1 cellular context compared by ENCODE assay signal in genomic region chr6:68726992-68727391, GRCh38.
TF ChIP-seq lines count a peak whose summit lies in the region.

No MANE protein-coding gene starts in this region.

TF ChIP-seq in HepG2, 621 proteins besides CTCF, POLR2A, EP300 and RAD21 (continued from another document):
- TF ChIP-seq, protein P1, sequence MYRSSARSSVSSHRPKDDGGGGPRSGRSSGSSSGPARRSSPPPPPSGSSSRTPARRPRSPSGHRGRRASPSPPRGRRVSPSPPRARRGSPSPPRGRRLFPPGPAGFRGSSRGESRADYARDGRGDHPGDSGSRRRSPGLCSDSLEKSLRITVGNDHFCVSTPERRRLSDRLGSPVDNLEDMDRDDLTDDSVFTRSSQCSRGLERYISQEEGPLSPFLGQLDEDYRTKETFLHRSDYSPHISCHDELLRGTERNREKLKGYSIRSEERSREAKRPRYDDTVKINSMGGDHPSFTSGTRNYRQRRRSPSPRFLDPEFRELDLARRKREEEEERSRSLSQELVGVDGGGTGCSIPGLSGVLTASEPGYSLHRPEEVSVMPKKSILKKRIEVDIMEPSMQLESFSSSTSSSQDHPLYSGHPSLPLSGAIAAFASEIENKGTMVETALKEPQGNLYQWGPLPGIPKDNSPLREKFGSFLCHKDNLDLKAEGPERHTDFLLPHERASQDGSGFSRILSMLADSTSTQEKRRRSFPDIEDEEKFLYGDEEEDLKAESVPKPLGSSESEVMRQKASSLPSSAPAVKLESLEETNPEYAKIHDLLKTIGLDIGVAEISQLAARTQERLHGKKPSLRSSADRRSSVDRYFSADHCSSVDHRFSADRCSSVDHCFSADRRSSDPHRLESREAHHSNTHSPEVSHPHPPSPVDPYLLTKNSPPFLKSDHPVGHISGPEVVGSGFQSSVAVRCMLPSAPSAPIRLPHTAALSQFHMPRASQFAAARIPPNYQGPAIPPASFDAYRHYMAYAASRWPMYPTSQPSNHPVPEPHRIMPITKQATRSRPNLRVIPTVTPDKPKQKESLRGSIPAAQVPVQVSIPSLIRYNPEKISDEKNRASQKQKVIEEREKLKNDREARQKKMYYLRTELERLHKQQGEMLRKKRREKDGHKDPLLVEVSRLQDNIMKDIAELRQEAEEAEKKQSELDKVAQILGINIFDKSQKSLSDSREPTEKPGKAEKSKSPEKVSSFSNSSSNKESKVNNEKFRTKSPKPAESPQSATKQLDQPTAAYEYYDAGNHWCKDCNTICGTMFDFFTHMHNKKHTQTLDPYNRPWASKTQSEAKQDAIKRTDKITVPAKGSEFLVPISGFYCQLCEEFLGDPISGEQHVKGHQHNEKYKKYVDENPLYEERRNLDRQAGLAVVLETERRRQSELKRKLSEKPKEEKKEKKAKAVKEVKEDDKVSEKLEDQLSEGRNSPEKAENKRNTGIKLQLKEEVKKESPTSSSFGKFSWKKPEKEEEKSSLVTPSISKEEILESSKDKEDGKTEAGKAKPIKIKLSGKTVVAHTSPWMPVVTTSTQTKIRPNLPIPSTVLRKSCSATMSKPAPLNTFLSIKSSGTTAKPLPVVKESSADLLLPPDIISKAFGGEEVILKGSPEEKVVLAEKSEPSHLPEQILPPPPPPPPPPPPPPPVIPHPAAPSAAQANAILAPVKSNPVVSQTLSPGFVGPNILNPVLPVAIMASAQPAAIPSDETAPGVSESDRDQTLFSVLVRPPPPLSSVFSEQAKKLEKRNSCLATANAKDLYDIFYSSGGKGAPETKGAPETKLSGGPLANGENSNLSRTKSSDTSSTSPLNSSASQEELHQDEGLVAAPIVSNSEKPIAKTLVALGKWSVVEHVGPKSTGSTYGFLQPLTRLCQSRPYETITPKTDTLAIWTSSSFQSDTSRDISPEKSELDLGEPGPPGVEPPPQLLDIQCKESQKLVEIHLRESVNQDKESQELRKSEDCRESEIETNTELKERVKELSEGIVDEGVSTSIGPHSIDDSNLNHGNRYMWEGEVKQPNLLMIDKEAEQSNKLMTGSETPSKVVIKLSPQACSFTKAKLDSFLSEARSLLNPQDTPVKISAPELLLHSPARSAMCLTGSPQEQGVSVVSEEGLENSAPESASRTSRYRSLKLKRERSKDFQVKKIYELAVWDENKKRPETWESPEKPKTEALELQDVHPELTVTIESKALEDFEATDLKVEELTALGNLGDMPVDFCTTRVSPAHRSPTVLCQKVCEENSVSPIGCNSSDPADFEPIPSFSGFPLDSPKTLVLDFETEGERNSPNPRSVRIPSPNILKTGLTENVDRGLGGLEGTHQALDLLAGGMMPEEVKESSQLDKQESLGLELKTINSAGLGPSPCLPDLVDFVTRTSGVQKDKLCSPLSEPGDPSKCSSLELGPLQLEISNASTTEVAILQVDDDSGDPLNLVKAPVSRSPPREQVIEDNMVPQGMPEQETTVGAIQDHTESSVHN (CRISPR knock-in tag; IDR thresholded peaks at IDR 0.05), result no peak
- no peak for TF ChIP-seq ZNF580 (CRISPR knock-in tag; IDR thresholded peaks at IDR 0.05; ENCODE audit: borderline replicate concordance, low read depth)
- TF ChIP-seq ZNF782 (CRISPR knock-in tag; IDR thresholded peaks at IDR 0.05; ENCODE audit: borderline replicate concordance), result no peak
- no peak for TF ChIP-seq TSC22D2 (CRISPR knock-in tag; IDR thresholded peaks at IDR 0.05; ENCODE audit: borderline replicate concordance)
- TF ChIP-seq ZZZ3 (CRISPR knock-in tag; IDR thresholded peaks at IDR 0.05; ENCODE audit: borderline replicate concordance), result no peak
- TF ChIP-seq ZBTB1 (CRISPR knock-in tag; IDR thresholded peaks at IDR 0.05; ENCODE audit: borderline replicate concordance), result no peak
- TF ChIP-seq ZNF382 (CRISPR knock-in tag; IDR thresholded peaks at IDR 0.05; ENCODE audit: borderline replicate concordance), result no peak
- no peak for TF ChIP-seq ZNF577 (CRISPR knock-in tag; IDR thresholded peaks at IDR 0.05; ENCODE audit: borderline replicate concordance, low read depth)
- TF ChIP-seq KLF16 (CRISPR knock-in tag; IDR thresholded peaks at IDR 0.05), result no peak
- no peak for TF ChIP-seq HNRNPL (IDR thresholded peaks at IDR 0.05; ENCODE audit: low read depth, low read length)
- no peak for TF ChIP-seq TCF7L2 (IDR thresholded peaks at IDR 0.05; ENCODE audit: low read depth, low read length)
- TF ChIP-seq PTBP1 (IDR thresholded peaks at IDR 0.05; ENCODE audit: low read depth, low read length, poor library complexity, severe bottlenecking), result no peak
- no peak for TF ChIP-seq SSRP1 (CRISPR knock-in tag; IDR thresholded peaks at IDR 0.05)
- no peak for TF ChIP-seq NCOA2 (CRISPR knock-in tag; IDR thresholded peaks at IDR 0.05)
TF ChIP-seq in HepG2: peak in this region for 0.
